1 cellular context compared by ENCODE assay signal in the genomic region with DNA sequence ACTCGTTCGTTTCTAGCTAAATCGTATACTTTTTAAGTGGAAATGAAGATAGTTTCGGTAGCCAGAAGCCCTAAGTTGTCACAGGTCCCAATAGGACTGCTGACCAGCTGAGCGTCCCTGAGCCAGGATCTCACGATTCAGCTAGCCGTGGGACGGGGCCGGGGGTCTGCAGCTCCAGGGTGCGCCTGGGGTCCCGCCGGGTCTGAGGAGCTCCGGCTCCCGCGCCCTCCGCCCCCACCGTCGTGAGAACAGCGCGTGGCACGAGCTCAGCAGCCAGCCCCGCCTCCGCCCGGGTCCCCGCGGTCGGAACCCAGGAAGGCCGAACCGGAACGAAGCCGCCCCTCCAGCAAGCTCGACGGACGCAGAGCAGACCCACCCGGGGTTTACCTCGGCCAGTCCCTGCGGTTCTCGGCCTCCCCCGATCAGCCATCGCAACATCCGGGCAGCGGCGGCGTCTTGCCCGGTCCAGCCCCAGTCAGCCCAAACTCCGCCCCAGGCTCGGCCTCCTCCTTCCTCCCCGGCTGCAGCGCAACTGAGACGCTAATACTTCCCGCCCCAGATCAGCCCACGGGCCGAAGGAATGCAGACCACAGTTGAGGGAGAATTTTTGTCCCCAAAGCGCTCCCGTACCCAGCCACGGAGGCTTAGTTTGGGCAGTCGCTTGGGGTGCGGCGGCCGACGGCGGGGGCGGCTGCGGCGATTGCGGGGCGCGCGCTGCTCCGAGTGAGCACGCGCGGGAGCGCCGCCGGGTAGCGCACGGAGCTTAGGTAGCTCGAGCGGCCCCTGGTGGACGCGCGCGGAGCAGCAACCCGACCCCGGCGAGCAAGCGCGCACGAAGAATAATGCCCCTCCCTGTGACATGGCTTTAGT.
TF ChIP-seq lines count a peak whose summit lies in the region.

A gene with protein sequence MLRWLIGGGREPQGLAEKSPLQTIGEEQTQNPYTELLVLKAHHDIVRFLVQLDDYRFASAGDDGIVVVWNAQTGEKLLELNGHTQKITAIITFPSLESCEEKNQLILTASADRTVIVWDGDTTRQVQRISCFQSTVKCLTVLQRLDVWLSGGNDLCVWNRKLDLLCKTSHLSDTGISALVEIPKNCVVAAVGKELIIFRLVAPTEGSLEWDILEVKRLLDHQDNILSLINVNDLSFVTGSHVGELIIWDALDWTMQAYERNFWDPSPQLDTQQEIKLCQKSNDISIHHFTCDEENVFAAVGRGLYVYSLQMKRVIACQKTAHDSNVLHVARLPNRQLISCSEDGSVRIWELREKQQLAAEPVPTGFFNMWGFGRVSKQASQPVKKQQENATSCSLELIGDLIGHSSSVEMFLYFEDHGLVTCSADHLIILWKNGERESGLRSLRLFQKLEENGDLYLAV (minus strand): TSS at position 534 of the 870 bp plus-strand sequence. CDS start 96 bp downstream, at position 438.

TF ChIP-seq in HepG2, 621 proteins besides CTCF, POLR2A, EP300 and RAD21 (continued from another document and continues in another):
- TF ChIP-seq SMYD3 (CRISPR knock-in tag; IDR thresholded peaks at IDR 0.05) (0 out of 2 replicates have a peak, but pooled peaks have one; percentile 56), ARID2 (CRISPR knock-in tag; IDR thresholded peaks at IDR 0.05; ENCODE audit: borderline replicate concordance) (peak; percentile 55; the same call in 1 of the 2 replicates), ZNF256 (CRISPR knock-in tag; conservative IDR thresholded peaks at IDR 0.05) (no peak), PHF20 (CRISPR knock-in tag; IDR thresholded peaks at IDR 0.05) (peak; percentile 68; the same call in 1 of the 2 replicates), SMAD9 (CRISPR knock-in tag; IDR thresholded peaks at IDR 0.05) (no peak), MEIS1 (CRISPR knock-in tag; IDR thresholded peaks at IDR 0.05; ENCODE audit: borderline replicate concordance) (0 out of 2 replicates have a peak, but pooled peaks have one; percentile 58), ZFYVE20 (CRISPR knock-in tag; IDR thresholded peaks at IDR 0.05; ENCODE audit: borderline replicate concordance, low read depth) (no peak), PAWR (CRISPR knock-in tag; IDR thresholded peaks at IDR 0.05; ENCODE audit: borderline replicate concordance) (no peak), ZNF776 (CRISPR knock-in tag; IDR thresholded peaks at IDR 0.05) (peak; percentile 33; the same call in 1 of the 2 replicates), ARHGAP35 (CRISPR knock-in tag; IDR thresholded peaks at IDR 0.05; ENCODE audit: borderline replicate concordance) (peak; percentile 59; the same call in 1 of the 2 replicates), ZNF773 (CRISPR knock-in tag; IDR thresholded peaks at IDR 0.05; ENCODE audit: borderline replicate concordance) (0 out of 2 replicates have a peak, but pooled peaks have one; percentile 34), ARNT2 (CRISPR knock-in tag; IDR thresholded peaks at IDR 0.05; ENCODE audit: low read depth) (peak; percentile 95), LCORL (IDR thresholded peaks at IDR 0.05) (peak; percentile 8; the same call in 1 of the 2 replicates), LCORL (CRISPR knock-in tag; IDR thresholded peaks at IDR 0.05) (peak; percentile 90), NBN (conservative IDR thresholded peaks at IDR 0.05) (no peak), KDM2A (CRISPR knock-in tag; IDR thresholded peaks at IDR 0.05; ENCODE audit: borderline replicate concordance, low read depth) (peak; percentile 81; the same call in 1 of the 2 replicates), ZFP37 (CRISPR knock-in tag; IDR thresholded peaks at IDR 0.05; ENCODE audit: borderline replicate concordance) (no peak), PPARG (CRISPR knock-in tag; conservative IDR thresholded peaks at IDR 0.05) (no peak), BHLHE40 (IDR thresholded peaks at IDR 0.05; ENCODE audit: low read length) (peak; percentile 15), ZNF382 (CRISPR knock-in tag; IDR thresholded peaks at IDR 0.05; ENCODE audit: borderline replicate concordance) (no peak), IRX3 (CRISPR knock-in tag; IDR thresholded peaks at IDR 0.05; ENCODE audit: borderline replicate concordance, low read depth) (peak; percentile 87; the same call in 1 of the 2 replicates), ZSCAN31 (CRISPR knock-in tag; IDR thresholded peaks at IDR 0.05; ENCODE audit: low read depth) (peak; percentile 89), ZFP90 (CRISPR knock-in tag; IDR thresholded peaks at IDR 0.05; ENCODE audit: borderline replicate concordance) (peak; percentile 83; the same call in 1 of the 2 replicates), SATB2 (CRISPR knock-in tag; IDR thresholded peaks at IDR 0.05) (peak; percentile 61; the same call in 1 of the 2 replicates), POLR2AphosphoS2 (IDR thresholded peaks at IDR 0.05; ENCODE audit: low read depth, low read length) (no peak), BORCS8-MEF2B (CRISPR knock-in tag; IDR thresholded peaks at IDR 0.05) (peak; percentile 69), ZNF652 (CRISPR knock-in tag; IDR thresholded peaks at IDR 0.05; ENCODE audit: borderline replicate concordance, low read depth) (no peak), ZNF557 (CRISPR knock-in tag; IDR thresholded peaks at IDR 0.05) (0 out of 2 replicates have a peak, but pooled peaks have one; percentile 77), RFXANK (CRISPR knock-in tag; IDR thresholded peaks at IDR 0.05) (0 out of 2 replicates have a peak, but pooled peaks have one; percentile 24), FIP1L1 (IDR thresholded peaks at IDR 0.05; ENCODE audit: borderline replicate concordance, insufficient read depth, low read depth, low read length) (no peak), ZNF143 (CRISPR knock-in tag; IDR thresholded peaks at IDR 0.05) (no peak)
- TF ChIP-seq, protein P1, sequence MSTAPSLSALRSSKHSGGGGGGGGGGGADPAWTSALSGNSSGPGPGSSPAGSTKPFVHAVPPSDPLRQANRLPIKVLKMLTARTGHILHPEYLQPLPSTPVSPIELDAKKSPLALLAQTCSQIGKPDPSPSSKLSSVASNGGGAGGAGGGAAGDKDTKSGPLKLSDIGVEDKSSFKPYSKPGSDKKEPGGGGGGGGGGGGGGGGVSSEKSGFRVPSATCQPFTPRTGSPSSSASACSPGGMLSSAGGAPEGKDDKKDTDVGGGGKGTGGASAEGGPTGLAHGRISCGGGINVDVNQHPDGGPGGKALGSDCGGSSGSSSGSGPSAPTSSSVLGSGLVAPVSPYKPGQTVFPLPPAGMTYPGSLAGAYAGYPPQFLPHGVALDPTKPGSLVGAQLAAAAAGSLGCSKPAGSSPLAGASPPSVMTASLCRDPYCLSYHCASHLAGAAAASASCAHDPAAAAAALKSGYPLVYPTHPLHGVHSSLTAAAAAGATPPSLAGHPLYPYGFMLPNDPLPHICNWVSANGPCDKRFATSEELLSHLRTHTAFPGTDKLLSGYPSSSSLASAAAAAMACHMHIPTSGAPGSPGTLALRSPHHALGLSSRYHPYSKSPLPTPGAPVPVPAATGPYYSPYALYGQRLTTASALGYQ (CRISPR knock-in tag; IDR thresholded peaks at IDR 0.05), result peak; percentile 62; the same call in 1 of the 2 replicates
- TF ChIP-seq, protein P2, sequence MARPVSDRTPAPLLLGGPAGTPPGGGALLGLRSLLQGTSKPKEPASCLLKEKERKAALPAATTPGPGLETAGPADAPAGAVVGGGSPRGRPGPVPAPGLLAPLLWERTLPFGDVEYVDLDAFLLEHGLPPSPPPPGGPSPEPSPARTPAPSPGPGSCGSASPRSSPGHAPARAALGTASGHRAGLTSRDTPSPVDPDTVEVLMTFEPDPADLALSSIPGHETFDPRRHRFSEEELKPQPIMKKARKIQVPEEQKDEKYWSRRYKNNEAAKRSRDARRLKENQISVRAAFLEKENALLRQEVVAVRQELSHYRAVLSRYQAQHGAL (CRISPR knock-in tag; IDR thresholded peaks at IDR 0.05; ENCODE audit: not compliant biosample characterization), result no peak
- TF ChIP-seq, protein P3, sequence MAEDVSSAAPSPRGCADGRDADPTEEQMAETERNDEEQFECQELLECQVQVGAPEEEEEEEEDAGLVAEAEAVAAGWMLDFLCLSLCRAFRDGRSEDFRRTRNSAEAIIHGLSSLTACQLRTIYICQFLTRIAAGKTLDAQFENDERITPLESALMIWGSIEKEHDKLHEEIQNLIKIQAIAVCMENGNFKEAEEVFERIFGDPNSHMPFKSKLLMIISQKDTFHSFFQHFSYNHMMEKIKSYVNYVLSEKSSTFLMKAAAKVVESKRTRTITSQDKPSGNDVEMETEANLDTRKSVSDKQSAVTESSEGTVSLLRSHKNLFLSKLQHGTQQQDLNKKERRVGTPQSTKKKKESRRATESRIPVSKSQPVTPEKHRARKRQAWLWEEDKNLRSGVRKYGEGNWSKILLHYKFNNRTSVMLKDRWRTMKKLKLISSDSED (CRISPR knock-in tag; IDR thresholded peaks at IDR 0.05), result 0 out of 2 replicates have a peak, but pooled peaks have one; percentile 41
- TF ChIP-seq, protein P4, sequence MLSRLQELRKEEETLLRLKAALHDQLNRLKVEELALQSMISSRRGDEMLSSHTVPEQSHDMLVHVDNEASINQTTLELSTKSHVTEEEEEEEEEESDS (CRISPR knock-in tag; IDR thresholded peaks at IDR 0.05; ENCODE audit: borderline replicate concordance), result 0 out of 2 replicates have a peak, but pooled peaks have one; percentile 65
- TF ChIP-seq, protein P5, sequence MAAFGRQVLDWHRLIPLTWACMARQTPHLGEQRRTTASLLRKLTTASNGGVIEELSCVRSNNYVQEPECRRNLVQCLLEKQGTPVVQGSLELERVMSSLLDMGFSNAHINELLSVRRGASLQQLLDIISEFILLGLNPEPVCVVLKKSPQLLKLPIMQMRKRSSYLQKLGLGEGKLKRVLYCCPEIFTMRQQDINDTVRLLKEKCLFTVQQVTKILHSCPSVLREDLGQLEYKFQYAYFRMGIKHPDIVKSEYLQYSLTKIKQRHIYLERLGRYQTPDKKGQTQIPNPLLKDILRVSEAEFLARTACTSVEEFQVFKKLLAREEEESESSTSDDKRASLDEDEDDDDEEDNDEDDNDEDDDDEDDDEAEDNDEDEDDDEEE (CRISPR knock-in tag; IDR thresholded peaks at IDR 0.05), result peak; percentile 89; the same call in 1 of the 2 replicates
- TF ChIP-seq, protein P6, sequence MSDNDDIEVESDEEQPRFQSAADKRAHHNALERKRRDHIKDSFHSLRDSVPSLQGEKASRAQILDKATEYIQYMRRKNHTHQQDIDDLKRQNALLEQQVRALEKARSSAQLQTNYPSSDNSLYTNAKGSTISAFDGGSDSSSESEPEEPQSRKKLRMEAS (IDR thresholded peaks at IDR 0.05), result peak; percentile 70
- TF ChIP-seq, protein P7, sequence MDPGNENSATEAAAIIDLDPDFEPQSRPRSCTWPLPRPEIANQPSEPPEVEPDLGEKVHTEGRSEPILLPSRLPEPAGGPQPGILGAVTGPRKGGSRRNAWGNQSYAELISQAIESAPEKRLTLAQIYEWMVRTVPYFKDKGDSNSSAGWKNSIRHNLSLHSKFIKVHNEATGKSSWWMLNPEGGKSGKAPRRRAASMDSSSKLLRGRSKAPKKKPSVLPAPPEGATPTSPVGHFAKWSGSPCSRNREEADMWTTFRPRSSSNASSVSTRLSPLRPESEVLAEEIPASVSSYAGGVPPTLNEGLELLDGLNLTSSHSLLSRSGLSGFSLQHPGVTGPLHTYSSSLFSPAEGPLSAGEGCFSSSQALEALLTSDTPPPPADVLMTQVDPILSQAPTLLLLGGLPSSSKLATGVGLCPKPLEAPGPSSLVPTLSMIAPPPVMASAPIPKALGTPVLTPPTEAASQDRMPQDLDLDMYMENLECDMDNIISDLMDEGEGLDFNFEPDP (CRISPR knock-in tag; conservative IDR thresholded peaks at IDR 0.05), result no peak
- TF ChIP-seq, protein P8, sequence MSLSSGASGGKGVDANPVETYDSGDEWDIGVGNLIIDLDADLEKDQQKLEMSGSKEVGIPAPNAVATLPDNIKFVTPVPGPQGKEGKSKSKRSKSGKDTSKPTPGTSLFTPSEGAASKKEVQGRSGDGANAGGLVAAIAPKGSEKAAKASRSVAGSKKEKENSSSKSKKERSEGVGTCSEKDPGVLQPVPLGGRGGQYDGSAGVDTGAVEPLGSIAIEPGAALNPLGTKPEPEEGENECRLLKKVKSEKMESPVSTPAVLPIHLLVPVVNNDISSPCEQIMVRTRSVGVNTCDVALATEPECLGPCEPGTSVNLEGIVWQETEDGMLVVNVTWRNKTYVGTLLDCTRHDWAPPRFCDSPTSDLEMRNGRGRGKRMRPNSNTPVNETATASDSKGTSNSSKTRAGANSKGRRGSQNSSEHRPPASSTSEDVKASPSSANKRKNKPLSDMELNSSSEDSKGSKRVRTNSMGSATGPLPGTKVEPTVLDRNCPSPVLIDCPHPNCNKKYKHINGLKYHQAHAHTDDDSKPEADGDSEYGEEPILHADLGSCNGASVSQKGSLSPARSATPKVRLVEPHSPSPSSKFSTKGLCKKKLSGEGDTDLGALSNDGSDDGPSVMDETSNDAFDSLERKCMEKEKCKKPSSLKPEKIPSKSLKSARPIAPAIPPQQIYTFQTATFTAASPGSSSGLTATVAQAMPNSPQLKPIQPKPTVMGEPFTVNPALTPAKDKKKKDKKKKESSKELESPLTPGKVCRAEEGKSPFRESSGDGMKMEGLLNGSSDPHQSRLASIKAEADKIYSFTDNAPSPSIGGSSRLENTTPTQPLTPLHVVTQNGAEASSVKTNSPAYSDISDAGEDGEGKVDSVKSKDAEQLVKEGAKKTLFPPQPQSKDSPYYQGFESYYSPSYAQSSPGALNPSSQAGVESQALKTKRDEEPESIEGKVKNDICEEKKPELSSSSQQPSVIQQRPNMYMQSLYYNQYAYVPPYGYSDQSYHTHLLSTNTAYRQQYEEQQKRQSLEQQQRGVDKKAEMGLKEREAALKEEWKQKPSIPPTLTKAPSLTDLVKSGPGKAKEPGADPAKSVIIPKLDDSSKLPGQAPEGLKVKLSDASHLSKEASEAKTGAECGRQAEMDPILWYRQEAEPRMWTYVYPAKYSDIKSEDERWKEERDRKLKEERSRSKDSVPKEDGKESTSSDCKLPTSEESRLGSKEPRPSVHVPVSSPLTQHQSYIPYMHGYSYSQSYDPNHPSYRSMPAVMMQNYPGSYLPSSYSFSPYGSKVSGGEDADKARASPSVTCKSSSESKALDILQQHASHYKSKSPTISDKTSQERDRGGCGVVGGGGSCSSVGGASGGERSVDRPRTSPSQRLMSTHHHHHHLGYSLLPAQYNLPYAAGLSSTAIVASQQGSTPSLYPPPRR (CRISPR knock-in tag; IDR thresholded peaks at IDR 0.05; ENCODE audit: borderline replicate concordance), result peak; percentile 35; the same call in 1 of the 2 replicates
- TF ChIP-seq, protein P9, sequence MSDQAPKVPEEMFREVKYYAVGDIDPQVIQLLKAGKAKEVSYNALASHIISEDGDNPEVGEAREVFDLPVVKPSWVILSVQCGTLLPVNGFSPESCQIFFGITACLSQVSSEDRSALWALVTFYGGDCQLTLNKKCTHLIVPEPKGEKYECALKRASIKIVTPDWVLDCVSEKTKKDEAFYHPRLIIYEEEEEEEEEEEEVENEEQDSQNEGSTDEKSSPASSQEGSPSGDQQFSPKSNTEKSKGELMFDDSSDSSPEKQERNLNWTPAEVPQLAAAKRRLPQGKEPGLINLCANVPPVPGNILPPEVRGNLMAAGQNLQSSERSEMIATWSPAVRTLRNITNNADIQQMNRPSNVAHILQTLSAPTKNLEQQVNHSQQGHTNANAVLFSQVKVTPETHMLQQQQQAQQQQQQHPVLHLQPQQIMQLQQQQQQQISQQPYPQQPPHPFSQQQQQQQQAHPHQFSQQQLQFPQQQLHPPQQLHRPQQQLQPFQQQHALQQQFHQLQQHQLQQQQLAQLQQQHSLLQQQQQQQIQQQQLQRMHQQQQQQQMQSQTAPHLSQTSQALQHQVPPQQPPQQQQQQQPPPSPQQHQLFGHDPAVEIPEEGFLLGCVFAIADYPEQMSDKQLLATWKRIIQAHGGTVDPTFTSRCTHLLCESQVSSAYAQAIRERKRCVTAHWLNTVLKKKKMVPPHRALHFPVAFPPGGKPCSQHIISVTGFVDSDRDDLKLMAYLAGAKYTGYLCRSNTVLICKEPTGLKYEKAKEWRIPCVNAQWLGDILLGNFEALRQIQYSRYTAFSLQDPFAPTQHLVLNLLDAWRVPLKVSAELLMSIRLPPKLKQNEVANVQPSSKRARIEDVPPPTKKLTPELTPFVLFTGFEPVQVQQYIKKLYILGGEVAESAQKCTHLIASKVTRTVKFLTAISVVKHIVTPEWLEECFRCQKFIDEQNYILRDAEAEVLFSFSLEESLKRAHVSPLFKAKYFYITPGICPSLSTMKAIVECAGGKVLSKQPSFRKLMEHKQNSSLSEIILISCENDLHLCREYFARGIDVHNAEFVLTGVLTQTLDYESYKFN (CRISPR knock-in tag; conservative IDR thresholded peaks at IDR 0.05), result peak; percentile 46
